Comparison of ENCODE assay signal across 8 cellular contexts in genomic region chr3:112642912-112643506, GRCh38. TPM values are rescaled to one million over a fixed set of nuclear protein-coding genes. Genes with fewer than 3 reads are reported as not detected.
DNase-seq lines count a peak whose midpoint lies in the region; ATAC-seq, FAIRE-seq and TF ChIP-seq lines count a peak whose summit lies in the region.

No MANE protein-coding gene starts in this region.

- no peaks in the 10 kb centered on the region for H3K27me3 ChIP-seq in foreskin keratinocyte
- H3K27me3 ChIP-seq in suprapubic skin, result no peaks in the 10 kb centered on the region

- peak; percentile 63 for ATAC-seq in foreskin keratinocyte
- peak; percentile 79 for ATAC-seq in omental fat pad (ENCODE audit: low FRiP score)

- H3K4me3 ChIP-seq in LNCaP clone FGC (ENCODE audit: low read depth, low read length), result no peak overlapping the region
- peak overlapping the region; percentile 27 for H3K4me3 ChIP-seq in suprapubic skin

- DNase-seq in EL (peak; percentile 94), H54 (ENCODE audit: insufficient read length, low spot score) (peak; percentile 42), LNCaP clone FGC (ENCODE audit: low read depth) (peak; percentile 33), RPMI7951 (ENCODE audit: low read depth) (peak; percentile 89), foreskin keratinocyte (peak; percentile 59 to 81), omental fat pad (ENCODE audit: low spot score) (peak; percentile 87), suprapubic skin (ENCODE audit: low spot score in 2 of 2) (peak; percentile 89 to 91)
- peak; percentile 64 for DNase-seq in activated T-helper 1 cell treated with anti-CD3 and anti-CD28 coated beads, Interleukin-2, amount 50 U/mL, for 16 hours (ENCODE audit: low read depth in 1 of 2, low spot score in 1 of 2)

- TF ChIP-seq CTCF in LNCaP clone FGC (IDR thresholded peaks at IDR 0.05; ENCODE audit: control insufficient read depth, extremely low read depth, insufficient read depth) (peak; percentile 96), foreskin keratinocyte (conservative IDR thresholded peaks at IDR 0.05) (peak; percentile 97), omental fat pad (IDR thresholded peaks at IDR 0.05) (peak in 1 of 3 donors; percentile 89), suprapubic skin (IDR thresholded peaks at IDR 0.05) (peak; percentile 76 to 81)

- no peaks in the 10 kb centered on the region for H3K9me3 ChIP-seq in suprapubic skin

- 4% methylated on average over 10 of the region's 10 CpGs for WGBS in suprapubic skin

- TF ChIP-seq EP300 in suprapubic skin (IDR thresholded peaks at IDR 0.05), result no peak

- H3K27ac ChIP-seq in foreskin keratinocyte (peak overlapping the region; percentile 6), suprapubic skin (peak overlapping the region; percentile 86)

- H3K36me3 ChIP-seq in suprapubic skin, result no peaks in the 10 kb centered on the region

- FAIRE-seq in H54 (lab: Jason Lieb, UNC), result peak; percentile 90

- H3K4me1 ChIP-seq in foreskin keratinocyte (peaks cover 40% of the 10 kb centered on the region), suprapubic skin (peaks cover 29% of the 10 kb centered on the region)

- TF ChIP-seq POLR2A in H54 (IDR thresholded peaks at IDR 0.05; ENCODE audit: low read depth, low read length) (no peak), suprapubic skin (IDR thresholded peaks at IDR 0.05) (no peak)

RNA-seq across cellular contexts. Expression of gene CCDC80, which starts 2.1 kb away (rescaled TPM):
- 29.1 and 44.6 TPM in 2 replicates for total RNA-seq in RPMI7951 (2014; rRNA removed; shearing (Covaris generic))
- total RNA-seq in foreskin keratinocyte (24.5 and 25.0 TPM in 2 replicates), omental fat pad (100 to 1,000 TPM in 3 of 4 donors, 10 to 100 TPM in 1; 42.9 to 278 (median 225) TPM), suprapubic skin (10 to 100 TPM in 3 of 4 donors, 1 to 10 TPM in 1; 8.0 to 32.2 (median 17.1) TPM)
- polyA plus RNA-seq in foreskin keratinocyte, result 15.7 and 17.0 TPM in 2 replicates

Comparison
In these comparisons a context has a peak if more than half of its experiments do, and no peak if none do; other contexts are left out.
1. DNase-seq: peak in every context shown above with its lines; median percentile 94 in EL; 90 in suprapubic skin; 89 in RPMI7951; 87 in omental fat pad; 70 in foreskin keratinocyte; 64 in activated T-helper 1 cell treated with anti-CD3 and anti-CD28 coated beads, Interleukin-2, amount 50 U/mL, for 16 hours; 42 in H54; 33 in LNCaP clone FGC.